1 cellular context compared by ENCODE assay signal in the genomic region with DNA sequence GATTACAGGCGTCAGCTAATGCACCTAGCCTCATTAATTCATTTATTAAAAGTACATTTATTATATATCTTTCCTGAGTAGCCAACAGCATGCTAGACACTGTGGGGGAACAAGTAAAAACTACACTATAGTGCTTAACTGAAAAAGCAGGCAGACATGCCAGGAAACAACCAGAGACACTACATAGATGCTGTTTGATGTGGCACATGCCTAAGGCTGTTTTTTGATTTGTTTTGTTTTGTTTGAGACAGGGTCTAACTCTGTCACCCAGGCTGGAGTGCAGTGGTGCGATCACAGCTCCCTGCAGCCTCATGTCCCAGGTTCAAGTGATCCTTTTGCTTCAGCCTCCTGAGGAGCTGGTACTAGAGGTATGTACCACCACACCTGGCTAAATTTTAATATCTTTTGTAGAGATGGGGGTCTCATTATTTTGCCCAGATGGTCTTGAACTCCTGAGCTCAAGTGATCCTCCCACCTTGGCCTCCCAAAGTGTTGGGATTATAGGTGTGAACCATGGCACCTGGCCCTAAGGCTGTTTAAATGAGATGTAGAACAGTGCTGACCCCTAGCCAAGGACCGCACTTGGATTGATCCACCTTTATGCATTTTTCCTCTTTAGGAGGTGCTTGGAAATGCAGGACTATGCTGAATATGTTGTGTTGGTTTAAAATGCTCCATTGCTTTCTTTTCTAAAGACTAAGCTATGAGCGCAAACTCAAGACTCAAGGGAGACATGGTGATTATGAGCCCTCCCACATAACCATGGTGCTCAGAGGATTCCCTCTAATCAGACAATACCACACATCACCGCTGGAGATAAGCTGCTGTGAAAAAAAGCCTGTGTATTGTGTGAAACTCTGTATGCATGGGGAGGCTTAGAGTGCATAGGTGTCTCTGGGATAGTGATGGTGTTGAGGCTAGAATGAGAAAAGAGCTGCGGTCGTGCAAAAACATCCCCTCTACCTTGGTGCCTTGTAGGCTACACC.
TF ChIP-seq lines count a peak whose summit lies in the region.

No MANE protein-coding gene starts in this region.

TF ChIP-seq in K562, 482 proteins besides CTCF, POLR2A, EP300 and RAD21 (continued from another document and continues in another):
- TF ChIP-seq PHB2 (IDR thresholded peaks at IDR 0.05; ENCODE audit: low read depth), result 0 out of 2 replicates have a peak, but pooled peaks have one; percentile 14
- TF ChIP-seq ZFX (CRISPR knock-in tag; IDR thresholded peaks at IDR 0.05), result no peak
- TF ChIP-seq NFRKB (IDR thresholded peaks at IDR 0.05; ENCODE audit: low read depth), result no peak
- no peak for TF ChIP-seq PTTG1 (tag; IDR thresholded peaks at IDR 0.05; ENCODE audit: low read depth)
- TF ChIP-seq SOX6 (IDR thresholded peaks at IDR 0.05), result peak; percentile 95
- peak; percentile 38; the same call in 1 of the 2 replicates for TF ChIP-seq KLF16 (IDR thresholded peaks at IDR 0.05)
- no peak for TF ChIP-seq SMC3 (conservative IDR thresholded peaks at IDR 0.05; ENCODE audit: insufficient read depth, low read depth, low read length)
- TF ChIP-seq ZNF766 (CRISPR knock-in tag; conservative IDR thresholded peaks at IDR 0.05), result no peak
- TF ChIP-seq, protein P1, sequence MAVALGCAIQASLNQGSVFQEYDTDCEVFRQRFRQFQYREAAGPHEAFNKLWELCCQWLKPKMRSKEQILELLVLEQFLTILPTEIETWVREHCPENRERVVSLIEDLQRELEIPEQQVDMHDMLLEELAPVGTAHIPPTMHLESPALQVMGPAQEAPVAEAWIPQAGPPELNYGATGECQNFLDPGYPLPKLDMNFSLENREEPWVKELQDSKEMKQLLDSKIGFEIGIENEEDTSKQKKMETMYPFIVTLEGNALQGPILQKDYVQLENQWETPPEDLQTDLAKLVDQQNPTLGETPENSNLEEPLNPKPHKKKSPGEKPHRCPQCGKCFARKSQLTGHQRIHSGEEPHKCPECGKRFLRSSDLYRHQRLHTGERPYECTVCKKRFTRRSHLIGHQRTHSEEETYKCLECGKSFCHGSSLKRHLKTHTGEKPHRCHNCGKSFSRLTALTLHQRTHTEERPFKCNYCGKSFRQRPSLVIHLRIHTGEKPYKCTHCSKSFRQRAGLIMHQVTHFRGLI (CRISPR knock-in tag; IDR thresholded peaks at IDR 0.05), result no peak
- peak; percentile 18; the same call in 1 of the 2 replicates for TF ChIP-seq L3MBTL2 (IDR thresholded peaks at IDR 0.05)
- TF ChIP-seq STAT5A (IDR thresholded peaks at IDR 0.05; ENCODE audit: borderline replicate concordance, low read length), result peak; percentile 69
- no peak for TF ChIP-seq PRMT5 (CRISPR knock-in tag; IDR thresholded peaks at IDR 0.05)
- TF ChIP-seq HNRNPH1 (optimal IDR thresholded peaks at IDR 0.05; ENCODE audit: low read depth, low read length), result no peak
- peak; percentile 50; the same call in 1 of the 2 replicates for TF ChIP-seq HMBOX1 (IDR thresholded peaks at IDR 0.05)
- peak; percentile 76 for TF ChIP-seq MTA2 (IDR thresholded peaks at IDR 0.05; ENCODE audit: low read depth)
- no peak for TF ChIP-seq BCL6 (CRISPR knock-in tag; IDR thresholded peaks at IDR 0.05)
- TF ChIP-seq, protein P2, sequence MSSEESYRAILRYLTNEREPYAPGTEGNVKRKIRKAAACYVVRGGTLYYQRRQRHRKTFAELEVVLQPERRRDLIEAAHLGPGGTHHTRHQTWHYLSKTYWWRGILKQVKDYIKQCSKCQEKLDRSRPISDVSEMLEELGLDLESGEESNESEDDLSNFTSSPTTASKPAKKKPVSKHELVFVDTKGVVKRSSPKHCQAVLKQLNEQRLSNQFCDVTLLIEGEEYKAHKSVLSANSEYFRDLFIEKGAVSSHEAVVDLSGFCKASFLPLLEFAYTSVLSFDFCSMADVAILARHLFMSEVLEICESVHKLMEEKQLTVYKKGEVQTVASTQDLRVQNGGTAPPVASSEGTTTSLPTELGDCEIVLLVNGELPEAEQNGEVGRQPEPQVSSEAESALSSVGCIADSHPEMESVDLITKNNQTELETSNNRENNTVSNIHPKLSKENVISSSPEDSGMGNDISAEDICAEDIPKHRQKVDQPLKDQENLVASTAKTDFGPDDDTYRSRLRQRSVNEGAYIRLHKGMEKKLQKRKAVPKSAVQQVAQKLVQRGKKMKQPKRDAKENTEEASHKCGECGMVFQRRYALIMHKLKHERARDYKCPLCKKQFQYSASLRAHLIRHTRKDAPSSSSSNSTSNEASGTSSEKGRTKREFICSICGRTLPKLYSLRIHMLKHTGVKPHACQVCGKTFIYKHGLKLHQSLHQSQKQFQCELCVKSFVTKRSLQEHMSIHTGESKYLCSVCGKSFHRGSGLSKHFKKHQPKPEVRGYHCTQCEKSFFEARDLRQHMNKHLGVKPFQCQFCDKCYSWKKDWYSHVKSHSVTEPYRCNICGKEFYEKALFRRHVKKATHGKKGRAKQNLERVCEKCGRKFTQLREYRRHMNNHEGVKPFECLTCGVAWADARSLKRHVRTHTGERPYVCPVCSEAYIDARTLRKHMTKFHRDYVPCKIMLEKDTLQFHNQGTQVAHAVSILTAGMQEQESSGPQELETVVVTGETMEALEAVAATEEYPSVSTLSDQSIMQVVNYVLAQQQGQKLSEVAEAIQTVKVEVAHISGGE (CRISPR knock-in tag; IDR thresholded peaks at IDR 0.05), result 0 out of 6 replicates have a peak, but pooled peaks of 1 of the 3 experiments have one; percentile 41
- TF ChIP-seq JUND (IDR thresholded peaks at IDR 0.05; ENCODE audit: borderline replicate concordance, low read depth, low read length), result peak; percentile 45; the same call in 1 of the 2 replicates
- no peak; the same call in 2 of the 3 replicates for TF ChIP-seq JUND (tag; IDR thresholded peaks at IDR 0.05; ENCODE audit: borderline replicate concordance, low read depth, low read length)
- TF ChIP-seq TAL1 (IDR thresholded peaks at IDR 0.05), result peak; percentile 83
- peak; percentile 57; the same call in 1 of the 2 replicates for TF ChIP-seq MYNN (IDR thresholded peaks at IDR 0.05)
- no peak for TF ChIP-seq MYNN (CRISPR knock-in tag; IDR thresholded peaks at IDR 0.05)
- TF ChIP-seq MNT (conservative IDR thresholded peaks at IDR 0.05), result peak in 1 of 2 experiments; percentile 35; a peak in 1 of 4 replicates
- TF ChIP-seq TBP (optimal IDR thresholded peaks at IDR 0.05; ENCODE audit: low read depth, low read length), result peak; percentile 42
- TF ChIP-seq CTBP1 (IDR thresholded peaks at IDR 0.05; ENCODE audit: borderline replicate concordance), result peak; percentile 91
- no peak for TF ChIP-seq BRF1 (IDR thresholded peaks at IDR 0.05; ENCODE audit: borderline replicate concordance, extremely low read depth, insufficient read length)
- no peak for TF ChIP-seq MCM3 (IDR thresholded peaks at IDR 0.05)
- TF ChIP-seq ZNF263 (CRISPR knock-in tag; IDR thresholded peaks at IDR 0.05; ENCODE audit: borderline replicate concordance), result peak; percentile 60; the same call in 1 of the 2 replicates
- peak; percentile 94 for TF ChIP-seq ARID1B (IDR thresholded peaks at IDR 0.05)
- no peak for TF ChIP-seq TAF7 (tag; IDR thresholded peaks at IDR 0.05)
- peak; percentile 92 for TF ChIP-seq SMARCA4 (IDR thresholded peaks at IDR 0.05)
- no peak for TF ChIP-seq ZNF75A (CRISPR knock-in tag; IDR thresholded peaks at IDR 0.05)
- 0 out of 2 replicates have a peak, but pooled peaks have one; percentile 53 for TF ChIP-seq ERF (CRISPR knock-in tag; IDR thresholded peaks at IDR 0.05)
- no peak for TF ChIP-seq IFI16 (CRISPR knock-in tag; IDR thresholded peaks at IDR 0.05)
- TF ChIP-seq THAP12 (CRISPR knock-in tag; IDR thresholded peaks at IDR 0.05), result no peak
- TF ChIP-seq, protein P3, sequence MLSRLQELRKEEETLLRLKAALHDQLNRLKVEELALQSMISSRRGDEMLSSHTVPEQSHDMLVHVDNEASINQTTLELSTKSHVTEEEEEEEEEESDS (CRISPR knock-in tag; IDR thresholded peaks at IDR 0.05), result no peak
- no peak for TF ChIP-seq SETDB1 (IDR thresholded peaks at IDR 0.05; ENCODE audit: low read length)
- TF ChIP-seq MYBL2 (IDR thresholded peaks at IDR 0.05; ENCODE audit: low read depth), result no peak
- no peak for TF ChIP-seq MYBL2 (CRISPR knock-in tag; IDR thresholded peaks at IDR 0.05; ENCODE audit: borderline replicate concordance)
- TF ChIP-seq HDAC2 (IDR thresholded peaks at IDR 0.05), result peak; percentile 64
- TF ChIP-seq MAFK (IDR thresholded peaks at IDR 0.05; ENCODE audit: low read length), result peak; percentile 9; the same call in 1 of the 2 replicates
- TF ChIP-seq ZNF384 (IDR thresholded peaks at IDR 0.05; ENCODE audit: low read depth, low read length), result peak; percentile 95
- TF ChIP-seq POLR2AphosphoS5 (IDR thresholded peaks at IDR 0.05; ENCODE audit: control insufficient read depth, insufficient read depth, low read depth, low read length), result peak; percentile 87
- no peak for TF ChIP-seq FOXP1 (CRISPR knock-in tag; IDR thresholded peaks at IDR 0.05)
- TF ChIP-seq ZNF311 (CRISPR knock-in tag; IDR thresholded peaks at IDR 0.05), result no peak
- peak; percentile 38; the same call in 1 of the 2 replicates for TF ChIP-seq RFX1 (IDR thresholded peaks at IDR 0.05)
- peak; percentile 94 for TF ChIP-seq DPF2 (IDR thresholded peaks at IDR 0.05)
- TF ChIP-seq CHD1 (IDR thresholded peaks at IDR 0.05; ENCODE audit: low read length), result no peak
- no peak for TF ChIP-seq CHD2 (IDR thresholded peaks at IDR 0.05; ENCODE audit: low read depth, low read length)
- no peak for TF ChIP-seq NFYB (IDR thresholded peaks at IDR 0.05; ENCODE audit: extremely low read depth, insufficient read length)
- no peak for TF ChIP-seq ATF1 (CRISPR knock-in tag; IDR thresholded peaks at IDR 0.05)
- 0 out of 2 replicates have a peak, but pooled peaks have one; percentile 12 for TF ChIP-seq ATF1 (tag; IDR thresholded peaks at IDR 0.05)
- peak; percentile 92 for TF ChIP-seq TCF3 (CRISPR knock-in tag; IDR thresholded peaks at IDR 0.05)
- TF ChIP-seq NBN (IDR thresholded peaks at IDR 0.05; ENCODE audit: low read depth), result peak; percentile 45; the same call in 1 of the 2 replicates
- TF ChIP-seq, protein P4, sequence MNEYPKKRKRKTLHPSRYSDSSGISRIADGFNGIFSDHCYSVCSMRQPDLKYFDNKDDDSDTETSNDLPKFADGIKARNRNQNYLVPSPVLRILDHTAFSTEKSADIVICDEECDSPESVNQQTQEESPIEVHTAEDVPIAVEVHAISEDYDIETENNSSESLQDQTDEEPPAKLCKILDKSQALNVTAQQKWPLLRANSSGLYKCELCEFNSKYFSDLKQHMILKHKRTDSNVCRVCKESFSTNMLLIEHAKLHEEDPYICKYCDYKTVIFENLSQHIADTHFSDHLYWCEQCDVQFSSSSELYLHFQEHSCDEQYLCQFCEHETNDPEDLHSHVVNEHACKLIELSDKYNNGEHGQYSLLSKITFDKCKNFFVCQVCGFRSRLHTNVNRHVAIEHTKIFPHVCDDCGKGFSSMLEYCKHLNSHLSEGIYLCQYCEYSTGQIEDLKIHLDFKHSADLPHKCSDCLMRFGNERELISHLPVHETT (CRISPR knock-in tag; conservative IDR thresholded peaks at IDR 0.05 in 1 of 2, IDR thresholded peaks at IDR 0.05 in 1 of 2), result 0 out of 4 replicates have a peak, but pooled peaks of 1 of the 2 experiments have one; percentile 24
- TF ChIP-seq SRSF1 (IDR thresholded peaks at IDR 0.05; ENCODE audit: low read depth, low read length), result no peak
- TF ChIP-seq RAD51 (IDR thresholded peaks at IDR 0.05; ENCODE audit: borderline replicate concordance, low read depth), result no peak
- TF ChIP-seq CBFA2T3 (IDR thresholded peaks at IDR 0.05), result peak; percentile 90
- no peak for TF ChIP-seq SMAD1 (IDR thresholded peaks at IDR 0.05; ENCODE audit: low read depth, low read length, partially characterized antibody)
- TF ChIP-seq, protein P5, sequence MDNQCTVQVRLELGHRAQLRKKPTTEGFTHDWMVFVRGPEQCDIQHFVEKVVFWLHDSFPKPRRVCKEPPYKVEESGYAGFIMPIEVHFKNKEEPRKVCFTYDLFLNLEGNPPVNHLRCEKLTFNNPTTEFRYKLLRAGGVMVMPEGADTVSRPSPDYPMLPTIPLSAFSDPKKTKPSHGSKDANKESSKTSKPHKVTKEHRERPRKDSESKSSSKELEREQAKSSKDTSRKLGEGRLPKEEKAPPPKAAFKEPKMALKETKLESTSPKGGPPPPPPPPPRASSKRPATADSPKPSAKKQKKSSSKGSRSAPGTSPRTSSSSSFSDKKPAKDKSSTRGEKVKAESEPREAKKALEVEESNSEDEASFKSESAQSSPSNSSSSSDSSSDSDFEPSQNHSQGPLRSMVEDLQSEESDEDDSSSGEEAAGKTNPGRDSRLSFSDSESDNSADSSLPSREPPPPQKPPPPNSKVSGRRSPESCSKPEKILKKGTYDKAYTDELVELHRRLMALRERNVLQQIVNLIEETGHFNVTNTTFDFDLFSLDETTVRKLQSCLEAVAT (IDR thresholded peaks at IDR 0.05), result 0 out of 4 replicates have a peak, but pooled peaks of 1 of the 2 experiments have one; percentile 40
